Comparison of ENCODE assay signal across 8 cellular contexts in the genomic region with DNA sequence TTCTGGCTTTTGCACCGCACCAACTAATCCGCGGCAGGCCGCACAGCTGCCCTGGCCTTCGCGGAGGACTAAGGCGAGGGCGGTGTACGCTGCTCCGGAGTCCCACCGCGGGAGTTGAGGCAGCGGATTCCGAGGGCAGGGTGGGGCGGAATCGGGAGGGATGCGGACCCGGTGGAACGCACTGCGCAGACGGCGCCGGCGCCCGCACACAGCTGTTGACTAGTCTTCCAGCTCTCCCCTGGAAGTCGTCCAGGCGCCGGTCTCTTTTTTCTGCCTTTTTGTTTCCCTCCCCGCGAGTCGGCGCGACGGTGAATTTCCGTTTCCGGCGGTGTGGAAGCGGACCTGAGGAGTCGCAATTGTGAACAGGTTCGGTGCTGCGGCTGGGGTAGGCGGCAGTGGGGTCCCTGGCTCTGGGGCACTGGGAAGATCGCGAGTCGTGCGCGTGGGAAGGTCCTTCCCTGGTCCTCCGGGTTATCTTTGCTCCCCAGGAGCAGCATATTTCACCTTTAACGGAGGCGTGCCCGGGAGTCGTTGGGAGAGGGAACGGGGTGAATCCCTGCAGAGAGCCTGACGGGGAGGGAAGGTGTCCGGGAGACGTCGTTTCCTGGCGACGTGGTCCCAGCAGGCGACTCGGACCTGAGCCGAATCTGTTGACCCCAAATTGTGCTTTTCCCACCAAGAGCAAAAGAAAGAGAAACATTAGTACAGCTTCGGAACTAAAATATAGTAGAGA. TPM values are rescaled to one million over a fixed set of nuclear protein-coding genes. Genes with fewer than 3 reads are reported as not detected.
DNase-seq lines count a peak whose midpoint lies in the region; ATAC-seq and TF ChIP-seq lines count a peak whose summit lies in the region.

ASAH2B (plus strand) TSS at position 319 of the 733 bp plus-strand sequence. CDS start 5,195 bp downstream, outside the sequence.

- no peaks in the 10 kb centered on the region for H3K36me3 ChIP-seq in DOHH2 (ENCODE audit: control insufficient read depth, low read length)
- no peaks in the 10 kb centered on the region for H3K36me3 ChIP-seq in KOPT-K1 (ENCODE audit: insufficient read depth, low read length)
- H3K36me3 ChIP-seq in adipocyte (ENCODE audit: control insufficient read depth, insufficient read depth, low read length, severe bottlenecking) = no peaks in the 10 kb centered on the region
- H3K36me3 ChIP-seq in heart right ventricle = no peaks in the 10 kb centered on the region
- H3K36me3 ChIP-seq in transverse colon = no peaks in the 10 kb centered on the region

- in situ Hi-C loops in transverse colon (cut with MboI; ENCODE audit: low pct_ligation_motif_present in 1 of 4, low pct_unique_long_range_greater_than_20kb in 1 of 4, low sequenced_read_pairs in 3 of 4) = no loop called here

- peak within 1 kb of the TSS; percentile 79 for H3K4me2 ChIP-seq in DOHH2 (ENCODE audit: low read length)

- peak within 1 kb of the TSS; percentile 85 for H3K4me3 ChIP-seq in DOHH2 (ENCODE audit: low read length)
- H3K4me3 ChIP-seq in adipocyte (ENCODE audit: low read length) = peak within 1 kb of the TSS; percentile 97
- H3K4me3 ChIP-seq in heart right ventricle = peak within 1 kb of the TSS; percentile 54 to 84 (median 72)
- H3K4me3 ChIP-seq in transverse colon = peak within 1 kb of the TSS; percentile 63 to 87 (median 74)

- no peak for TF ChIP-seq EP300 in transverse colon (IDR thresholded peaks at IDR 0.05; ENCODE audit: low read depth)

- ATAC-seq in GM21786 (IDR thresholded peaks at IDR 0.05; ENCODE audit: unreplicated experiment) (peak; percentile 75), heart right ventricle (peak; percentile 74 to 94 (median 88))

- no peaks in the 10 kb centered on the region for H3K79me2 ChIP-seq in DOHH2 (ENCODE audit: control insufficient read depth, low read length)

- peak within 1 kb of the TSS; percentile 89 for H3K9ac ChIP-seq in adipocyte (ENCODE audit: low read length)

- H3K4me1 ChIP-seq in DOHH2 (ENCODE audit: control insufficient read depth, low read length) (peaks cover 10% of the 10 kb centered on the region; the same call in 1 of the 2 replicates), adipocyte (ENCODE audit: control insufficient read depth, insufficient read depth, low read length) (no peaks in the 10 kb centered on the region), heart right ventricle (peaks cover 2 to 14% (median 7%) of the 10 kb centered on the region in 9 donors), transverse colon (peaks cover 0 to 13% (median 2%) of the 10 kb centered on the region in 4 donors)

- DNase-seq in SW 1271 (lab: John Stamatoyannopoulos, UW) = peak; percentile 54 to 72
- DNase-seq in adipocyte (ENCODE audit: low read depth) = peak; percentile 88
- peak; percentile 80 to 84 for DNase-seq in heart right ventricle
- DNase-seq in pons (ENCODE audit: low spot score) = peak; percentile 40
- peak; percentile 84 for DNase-seq in transverse colon

- H3K27ac ChIP-seq in DOHH2 (ENCODE audit: low read depth, low read length) = no peak within 1 kb of the TSS
- H3K27ac ChIP-seq in KOPT-K1 (ENCODE audit: low read depth, low read length, poor library complexity, severe bottlenecking) = peak within 1 kb of the TSS; percentile 14
- peak within 1 kb of the TSS; percentile 26 to 89 (median 78) for H3K27ac ChIP-seq in heart right ventricle
- H3K27ac ChIP-seq in transverse colon = peak within 1 kb of the TSS; percentile 73 to 86 (median 80)

- no peaks in the 10 kb centered on the region for H3K9me3 ChIP-seq in DOHH2 (ENCODE audit: control insufficient read depth, insufficient read depth, low read length)
- no peaks in the 10 kb centered on the region for H3K9me3 ChIP-seq in KOPT-K1 (ENCODE audit: insufficient read depth, low read length, poor library complexity, severe bottlenecking)
- H3K9me3 ChIP-seq in adipocyte (ENCODE audit: control insufficient read depth, low read length) = no peaks in the 10 kb centered on the region
- H3K9me3 ChIP-seq in heart right ventricle = no peaks in the 10 kb centered on the region
- no peaks in the 10 kb centered on the region for H3K9me3 ChIP-seq in transverse colon

- H3K27me3 ChIP-seq in DOHH2 (ENCODE audit: control insufficient read depth, low read length) (peaks cover 1% of the 10 kb centered on the region; the same call in 1 of the 2 replicates), adipocyte (replicated peaks; ENCODE audit: control insufficient read depth, insufficient read depth, low read length) (no peaks in the 10 kb centered on the region), heart right ventricle (peaks cover 0 to 21% (median 0%) of the 10 kb centered on the region in 7 donors), transverse colon (peaks cover 12% of the 10 kb centered on the region)

- no peak for TF ChIP-seq POLR2A in transverse colon (IDR thresholded peaks at IDR 0.05)

- WGBS in heart right ventricle, 2 donors = 0 to 1% methylated on average over 63 of the region's 63 CpGs
- WGBS in transverse colon (ENCODE audit: low coverage in 1 of 2), 2 donors = 0% methylated on average over 54 of the region's 63 CpGs; no CpG with 5 or more reads in 1 of the 2 donors

- intact Hi-C loops in heart right ventricle (cut with DNase I) (no loop called here), transverse colon (cut with DNase I; ENCODE audit: low total_unique reads) (no loop called here)

- H4K20me1 ChIP-seq in DOHH2 (ENCODE audit: control insufficient read depth, insufficient read depth, low read depth, low read length) = no peaks in the 10 kb centered on the region

- H3K9me2 ChIP-seq in DOHH2 (replicated peaks; ENCODE audit: control insufficient read depth, low read length) = no peaks in the 10 kb centered on the region

- H3F3A ChIP-seq in DOHH2 (ENCODE audit: control insufficient read depth, insufficient read depth) = no peaks in the 10 kb centered on the region

- TF ChIP-seq CTCF in DOHH2 (IDR thresholded peaks at IDR 0.05; ENCODE audit: low read depth, low read length, poor library complexity, severe bottlenecking) (no peak), heart right ventricle (IDR thresholded peaks at IDR 0.05) (no peak), transverse colon (IDR thresholded peaks at IDR 0.05) (no peak)

RNA-seq across cellular contexts. Expression of gene ASAH2B, which starts in this region (rescaled TPM):
- total RNA-seq in heart right ventricle = 1 to 10 TPM; 2.8 to 6.9 (median 4.3) TPM
- polyA plus RNA-seq in heart right ventricle = 1 to 10 TPM; 1.8 to 3.3 TPM
- 1 to 10 TPM in 3 of 4 donors, under 1 TPM in 1; 0.37 to 4.8 (median 3.7) TPM for total RNA-seq in transverse colon
